8 cellular contexts compared by ENCODE assay signal in genomic region chr9:93096131-93096802, GRCh38. TPM values are rescaled to one million over a fixed set of nuclear protein-coding genes. Genes with fewer than 3 reads are reported as not detected.
A peak's percentile ranks its signal among the peaks of the same experiment; 100 is the strongest.
DNase-seq lines count a peak whose midpoint lies in the region; ATAC-seq and TF ChIP-seq lines count a peak whose summit lies in the region.

CARD19 (plus strand) TSS chr9:93096217; CDS start chr9:93096346, 129 bp downstream.

- H3K27me3 ChIP-seq in Panc1 (ENCODE audit: control insufficient read depth, insufficient read depth, low read length) (no peaks in the 10 kb centered on the region), ascending aorta (no peaks in the 10 kb centered on the region), right cardiac atrium (ENCODE audit: control insufficient read depth, insufficient read depth) (no peaks in the 10 kb centered on the region)

- in situ Hi-C loops in Panc1 (cut with HindIII; ENCODE audit: low pct_unique_long_range_greater_than_20kb, low sequenced_read_pairs), result no loop called here

- CTCF ChIA-PET in Panc1 (lab: Charles Lee), result no interaction called here

- DNase-seq in NCI-H82 (lab: John Stamatoyannopoulos, UW) (peak; percentile 50), NCI-H82 treated with DMSO at 0.1 percent for 48 hours (lab: John Stamatoyannopoulos, UW; ENCODE audit: unreplicated experiment) (no peak), Panc1 (ENCODE audit: low read depth, low spot score) (no peak), ascending aorta (ENCODE audit: low spot score in 2 of 2) (peak; percentile 43 to 82), right cardiac atrium (peak in 1 of 3 donors; percentile 72), putamen (ENCODE audit: low spot score) (peak; percentile 28), DMS153 (lab: John Stamatoyannopoulos, UW) (no peak)

- TF ChIP-seq CTCF in Panc1 (IDR thresholded peaks at IDR 0.05) (no peak), ascending aorta (IDR thresholded peaks at IDR 0.05) (no peak)

- H3K4me1 ChIP-seq in Panc1 (ENCODE audit: control insufficient read depth, insufficient read depth, low read length), result peaks cover 26% of the 10 kb centered on the region
- peaks cover 22 to 37% of the 10 kb centered on the region in 2 donors for H3K4me1 ChIP-seq in ascending aorta
- peaks cover 8% of the 10 kb centered on the region for H3K4me1 ChIP-seq in right cardiac atrium (ENCODE audit: control insufficient read depth, insufficient read depth, low read length)

- H3K4me3 ChIP-seq in Panc1 (ENCODE audit: low read depth in 2 of 2, low read length in 2 of 2) (peak within 1 kb of the TSS; percentile 67 to 73), ascending aorta (peak within 1 kb of the TSS; percentile 81 to 96), right cardiac atrium (ENCODE audit: low read length) (peak within 1 kb of the TSS; percentile 69)

- POLR2A ChIA-PET in Panc1 (lab: Charles Lee), result no interaction called here

- intact Hi-C loops in Panc1 (cut with micrococcal nuclease; ENCODE audit: unreplicated experiment) (loop anchor here (10.0 kb wide), 1 partner anchor 91 kb away; no protein-coding TSS in a partner anchor), ascending aorta (cut with DNase I) (loop anchor here (1.0 to 10.0 kb wide), 6 partner anchors 44 to 981 kb away; partner anchors contain the start of genes BICD2, FAM120A, FAM120AOS and SPTLC1), right cardiac atrium (cut with DNase I) (loop anchor here in 1 of 4 donors (10.0 kb wide), 1 partner anchor 359 kb away; the partner anchor contains the start of genes FAM120A and FAM120AOS)

- H3K36me3 ChIP-seq in Panc1 (ENCODE audit: control insufficient read depth, insufficient read depth, low read length) (peaks cover 4% of the 10 kb centered on the region; the same call in 1 of the 2 replicates), ascending aorta (no peaks in the 10 kb centered on the region)

- under 1% methylated on average over 65 of the region's 65 CpGs for WGBS in right cardiac atrium

- peak; percentile 41 for ATAC-seq in HG02938 (IDR thresholded peaks at IDR 0.05; ENCODE audit: unreplicated experiment)
- ATAC-seq in Panc1, result peak; percentile 58
- peak; percentile 1 to 3 for ATAC-seq in right cardiac atrium

- H3K9me3 ChIP-seq in Panc1 (ENCODE audit: control insufficient read depth, insufficient read depth, low read depth, low read length) (no peaks in the 10 kb centered on the region; the same call in 1 of the 2 replicates), ascending aorta (peaks cover 0 to 9% of the 10 kb centered on the region in 2 donors), right cardiac atrium (ENCODE audit: control insufficient read depth, low read length) (no peaks in the 10 kb centered on the region)

- peak within 1 kb of the TSS; percentile 90 for H3K27ac ChIP-seq in Panc1 (ENCODE audit: low read length)
- H3K27ac ChIP-seq in ascending aorta, result peak within 1 kb of the TSS; percentile 97
- H3K27ac ChIP-seq in right cardiac atrium (ENCODE audit: low read length), result peak within 1 kb of the TSS; percentile 85

- no TSS peak for BruUV-seq in Panc1 (replicated peaks; lab: Mats Ljungman, UMichigan)

RNA-seq across cellular contexts. Expression of gene CARD19, which starts in this region (rescaled TPM):
- total RNA-seq in Panc1 (2021; ENCODE audit: unreplicated experiment) (63.4 TPM), ascending aorta (212 TPM), right cardiac atrium (10 to 100 TPM; 17.7 to 26.6 (median 22.5) TPM)
- polyA plus RNA-seq in Panc1 (2012; ENCODE audit: insufficient read length), result 72.2 TPM
- polyA plus RNA-seq in right cardiac atrium, result 30.3 TPM

Comparison
In these comparisons a context has a peak if more than half of its experiments do, and no peak if none do; other contexts are left out.
1. DNase-seq: peak in NCI-H82 (single experiment), ascending aorta (2 of 2) and putamen (single experiment); none in NCI-H82 treated with DMSO at 0.1 percent for 48 hours (single experiment), Panc1 (single experiment) and DMS153 (single experiment).
2. ATAC-seq: peak in every context shown above with its lines; median percentile 58 in Panc1; 41 in HG02938; 2 in right cardiac atrium.
3. Peak in every context shown above with its lines, with median percentiles within 50 percentile points of each other: H3K27ac ChIP-seq and H3K4me3 ChIP-seq.